ENCODE assay signal across 1 cellular context in genomic region chr22:34111210-34111824, GRCh38.
TF ChIP-seq lines count a peak whose summit lies in the region.

No MANE protein-coding gene starts in this region.

TF ChIP-seq in GM12878, 131 proteins besides CTCF, POLR2A, EP300 and RAD21 (continued from another document):
- TF ChIP-seq MLLT1 (IDR thresholded peaks at IDR 0.05), result no peak
